Comparison of ENCODE assay signal across 1 cellular context in genomic region chr11:118608268-118609214, GRCh38.
TF ChIP-seq lines count a peak whose summit lies in the region.

No MANE protein-coding gene starts in this region.

TF ChIP-seq in K562, 482 proteins besides CTCF, POLR2A, EP300 and RAD21 (continued from another document and continues in another):
- no peak for TF ChIP-seq PHB2 (IDR thresholded peaks at IDR 0.05; ENCODE audit: low read depth)
- TF ChIP-seq HLTF (IDR thresholded peaks at IDR 0.05) = peak; percentile 78
- TF ChIP-seq ZNF41 (CRISPR knock-in tag; conservative IDR thresholded peaks at IDR 0.05) = 0 out of 2 replicates have a peak, but pooled peaks have one; percentile 27
- TF ChIP-seq SMARCB1 (IDR thresholded peaks at IDR 0.05; ENCODE audit: insufficient read length, low read depth) = no peak
- TF ChIP-seq, protein P1, sequence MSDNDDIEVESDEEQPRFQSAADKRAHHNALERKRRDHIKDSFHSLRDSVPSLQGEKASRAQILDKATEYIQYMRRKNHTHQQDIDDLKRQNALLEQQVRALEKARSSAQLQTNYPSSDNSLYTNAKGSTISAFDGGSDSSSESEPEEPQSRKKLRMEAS (CRISPR knock-in tag; IDR thresholded peaks at IDR 0.05) = peak; percentile 93
- TF ChIP-seq PTRF (tag; IDR thresholded peaks at IDR 0.05) = no peak
- TF ChIP-seq, protein P2, sequence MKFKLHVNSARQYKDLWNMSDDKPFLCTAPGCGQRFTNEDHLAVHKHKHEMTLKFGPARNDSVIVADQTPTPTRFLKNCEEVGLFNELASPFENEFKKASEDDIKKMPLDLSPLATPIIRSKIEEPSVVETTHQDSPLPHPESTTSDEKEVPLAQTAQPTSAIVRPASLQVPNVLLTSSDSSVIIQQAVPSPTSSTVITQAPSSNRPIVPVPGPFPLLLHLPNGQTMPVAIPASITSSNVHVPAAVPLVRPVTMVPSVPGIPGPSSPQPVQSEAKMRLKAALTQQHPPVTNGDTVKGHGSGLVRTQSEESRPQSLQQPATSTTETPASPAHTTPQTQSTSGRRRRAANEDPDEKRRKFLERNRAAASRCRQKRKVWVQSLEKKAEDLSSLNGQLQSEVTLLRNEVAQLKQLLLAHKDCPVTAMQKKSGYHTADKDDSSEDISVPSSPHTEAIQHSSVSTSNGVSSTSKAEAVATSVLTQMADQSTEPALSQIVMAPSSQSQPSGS (CRISPR knock-in tag; IDR thresholded peaks at IDR 0.05) = no peak
- TF ChIP-seq BCL6 (CRISPR knock-in tag; IDR thresholded peaks at IDR 0.05) = no peak
- TF ChIP-seq, protein P3, sequence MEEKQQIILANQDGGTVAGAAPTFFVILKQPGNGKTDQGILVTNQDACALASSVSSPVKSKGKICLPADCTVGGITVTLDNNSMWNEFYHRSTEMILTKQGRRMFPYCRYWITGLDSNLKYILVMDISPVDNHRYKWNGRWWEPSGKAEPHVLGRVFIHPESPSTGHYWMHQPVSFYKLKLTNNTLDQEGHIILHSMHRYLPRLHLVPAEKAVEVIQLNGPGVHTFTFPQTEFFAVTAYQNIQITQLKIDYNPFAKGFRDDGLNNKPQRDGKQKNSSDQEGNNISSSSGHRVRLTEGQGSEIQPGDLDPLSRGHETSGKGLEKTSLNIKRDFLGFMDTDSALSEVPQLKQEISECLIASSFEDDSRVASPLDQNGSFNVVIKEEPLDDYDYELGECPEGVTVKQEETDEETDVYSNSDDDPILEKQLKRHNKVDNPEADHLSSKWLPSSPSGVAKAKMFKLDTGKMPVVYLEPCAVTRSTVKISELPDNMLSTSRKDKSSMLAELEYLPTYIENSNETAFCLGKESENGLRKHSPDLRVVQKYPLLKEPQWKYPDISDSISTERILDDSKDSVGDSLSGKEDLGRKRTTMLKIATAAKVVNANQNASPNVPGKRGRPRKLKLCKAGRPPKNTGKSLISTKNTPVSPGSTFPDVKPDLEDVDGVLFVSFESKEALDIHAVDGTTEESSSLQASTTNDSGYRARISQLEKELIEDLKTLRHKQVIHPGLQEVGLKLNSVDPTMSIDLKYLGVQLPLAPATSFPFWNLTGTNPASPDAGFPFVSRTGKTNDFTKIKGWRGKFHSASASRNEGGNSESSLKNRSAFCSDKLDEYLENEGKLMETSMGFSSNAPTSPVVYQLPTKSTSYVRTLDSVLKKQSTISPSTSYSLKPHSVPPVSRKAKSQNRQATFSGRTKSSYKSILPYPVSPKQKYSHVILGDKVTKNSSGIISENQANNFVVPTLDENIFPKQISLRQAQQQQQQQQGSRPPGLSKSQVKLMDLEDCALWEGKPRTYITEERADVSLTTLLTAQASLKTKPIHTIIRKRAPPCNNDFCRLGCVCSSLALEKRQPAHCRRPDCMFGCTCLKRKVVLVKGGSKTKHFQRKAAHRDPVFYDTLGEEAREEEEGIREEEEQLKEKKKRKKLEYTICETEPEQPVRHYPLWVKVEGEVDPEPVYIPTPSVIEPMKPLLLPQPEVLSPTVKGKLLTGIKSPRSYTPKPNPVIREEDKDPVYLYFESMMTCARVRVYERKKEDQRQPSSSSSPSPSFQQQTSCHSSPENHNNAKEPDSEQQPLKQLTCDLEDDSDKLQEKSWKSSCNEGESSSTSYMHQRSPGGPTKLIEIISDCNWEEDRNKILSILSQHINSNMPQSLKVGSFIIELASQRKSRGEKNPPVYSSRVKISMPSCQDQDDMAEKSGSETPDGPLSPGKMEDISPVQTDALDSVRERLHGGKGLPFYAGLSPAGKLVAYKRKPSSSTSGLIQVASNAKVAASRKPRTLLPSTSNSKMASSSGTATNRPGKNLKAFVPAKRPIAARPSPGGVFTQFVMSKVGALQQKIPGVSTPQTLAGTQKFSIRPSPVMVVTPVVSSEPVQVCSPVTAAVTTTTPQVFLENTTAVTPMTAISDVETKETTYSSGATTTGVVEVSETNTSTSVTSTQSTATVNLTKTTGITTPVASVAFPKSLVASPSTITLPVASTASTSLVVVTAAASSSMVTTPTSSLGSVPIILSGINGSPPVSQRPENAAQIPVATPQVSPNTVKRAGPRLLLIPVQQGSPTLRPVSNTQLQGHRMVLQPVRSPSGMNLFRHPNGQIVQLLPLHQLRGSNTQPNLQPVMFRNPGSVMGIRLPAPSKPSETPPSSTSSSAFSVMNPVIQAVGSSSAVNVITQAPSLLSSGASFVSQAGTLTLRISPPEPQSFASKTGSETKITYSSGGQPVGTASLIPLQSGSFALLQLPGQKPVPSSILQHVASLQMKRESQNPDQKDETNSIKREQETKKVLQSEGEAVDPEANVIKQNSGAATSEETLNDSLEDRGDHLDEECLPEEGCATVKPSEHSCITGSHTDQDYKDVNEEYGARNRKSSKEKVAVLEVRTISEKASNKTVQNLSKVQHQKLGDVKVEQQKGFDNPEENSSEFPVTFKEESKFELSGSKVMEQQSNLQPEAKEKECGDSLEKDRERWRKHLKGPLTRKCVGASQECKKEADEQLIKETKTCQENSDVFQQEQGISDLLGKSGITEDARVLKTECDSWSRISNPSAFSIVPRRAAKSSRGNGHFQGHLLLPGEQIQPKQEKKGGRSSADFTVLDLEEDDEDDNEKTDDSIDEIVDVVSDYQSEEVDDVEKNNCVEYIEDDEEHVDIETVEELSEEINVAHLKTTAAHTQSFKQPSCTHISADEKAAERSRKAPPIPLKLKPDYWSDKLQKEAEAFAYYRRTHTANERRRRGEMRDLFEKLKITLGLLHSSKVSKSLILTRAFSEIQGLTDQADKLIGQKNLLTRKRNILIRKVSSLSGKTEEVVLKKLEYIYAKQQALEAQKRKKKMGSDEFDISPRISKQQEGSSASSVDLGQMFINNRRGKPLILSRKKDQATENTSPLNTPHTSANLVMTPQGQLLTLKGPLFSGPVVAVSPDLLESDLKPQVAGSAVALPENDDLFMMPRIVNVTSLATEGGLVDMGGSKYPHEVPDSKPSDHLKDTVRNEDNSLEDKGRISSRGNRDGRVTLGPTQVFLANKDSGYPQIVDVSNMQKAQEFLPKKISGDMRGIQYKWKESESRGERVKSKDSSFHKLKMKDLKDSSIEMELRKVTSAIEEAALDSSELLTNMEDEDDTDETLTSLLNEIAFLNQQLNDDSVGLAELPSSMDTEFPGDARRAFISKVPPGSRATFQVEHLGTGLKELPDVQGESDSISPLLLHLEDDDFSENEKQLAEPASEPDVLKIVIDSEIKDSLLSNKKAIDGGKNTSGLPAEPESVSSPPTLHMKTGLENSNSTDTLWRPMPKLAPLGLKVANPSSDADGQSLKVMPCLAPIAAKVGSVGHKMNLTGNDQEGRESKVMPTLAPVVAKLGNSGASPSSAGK (IDR thresholded peaks at IDR 0.05) = peak; percentile 98
- TF ChIP-seq ZNF511 (CRISPR knock-in tag; IDR thresholded peaks at IDR 0.05) = peak; percentile 35
- no peak for TF ChIP-seq TCFL5 (CRISPR knock-in tag; conservative IDR thresholded peaks at IDR 0.05)
- peak; percentile 57; the same call in 1 of the 2 replicates for TF ChIP-seq DIDO1 (tag; IDR thresholded peaks at IDR 0.05; ENCODE audit: low read depth)
- TF ChIP-seq HDGF (IDR thresholded peaks at IDR 0.05) = peak; percentile 98
- TF ChIP-seq RB1 (IDR thresholded peaks at IDR 0.05; ENCODE audit: low read depth) = peak; percentile 54; the same call in 1 of the 2 replicates
- TF ChIP-seq TEAD4 (IDR thresholded peaks at IDR 0.05; ENCODE audit: low read length) = peak; percentile 88
- no peak for TF ChIP-seq TEAD4 (CRISPR knock-in tag; IDR thresholded peaks at IDR 0.05; ENCODE audit: borderline replicate concordance)
- peak; percentile 66; the same call in 1 of the 2 replicates for TF ChIP-seq HDAC2 (IDR thresholded peaks at IDR 0.05)
- TF ChIP-seq RUNX1 (IDR thresholded peaks at IDR 0.05; ENCODE audit: low read depth) = no peak
- TF ChIP-seq, protein P4, sequence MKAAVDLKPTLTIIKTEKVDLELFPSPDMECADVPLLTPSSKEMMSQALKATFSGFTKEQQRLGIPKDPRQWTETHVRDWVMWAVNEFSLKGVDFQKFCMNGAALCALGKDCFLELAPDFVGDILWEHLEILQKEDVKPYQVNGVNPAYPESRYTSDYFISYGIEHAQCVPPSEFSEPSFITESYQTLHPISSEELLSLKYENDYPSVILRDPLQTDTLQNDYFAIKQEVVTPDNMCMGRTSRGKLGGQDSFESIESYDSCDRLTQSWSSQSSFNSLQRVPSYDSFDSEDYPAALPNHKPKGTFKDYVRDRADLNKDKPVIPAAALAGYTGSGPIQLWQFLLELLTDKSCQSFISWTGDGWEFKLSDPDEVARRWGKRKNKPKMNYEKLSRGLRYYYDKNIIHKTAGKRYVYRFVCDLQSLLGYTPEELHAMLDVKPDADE (conservative IDR thresholded peaks at IDR 0.05; ENCODE audit: control insufficient read depth, low read depth, low read length) = peak; percentile 76
- peak; percentile 70; the same call in 1 of the 2 replicates for TF ChIP-seq ZBTB17 (CRISPR knock-in tag; IDR thresholded peaks at IDR 0.05)
- peak; percentile 60 for TF ChIP-seq NFE2 (IDR thresholded peaks at IDR 0.05; ENCODE audit: low read depth)
- TF ChIP-seq ZNF347 (CRISPR knock-in tag; IDR thresholded peaks at IDR 0.05; ENCODE audit: low read depth) = no peak
- TF ChIP-seq, protein P5, sequence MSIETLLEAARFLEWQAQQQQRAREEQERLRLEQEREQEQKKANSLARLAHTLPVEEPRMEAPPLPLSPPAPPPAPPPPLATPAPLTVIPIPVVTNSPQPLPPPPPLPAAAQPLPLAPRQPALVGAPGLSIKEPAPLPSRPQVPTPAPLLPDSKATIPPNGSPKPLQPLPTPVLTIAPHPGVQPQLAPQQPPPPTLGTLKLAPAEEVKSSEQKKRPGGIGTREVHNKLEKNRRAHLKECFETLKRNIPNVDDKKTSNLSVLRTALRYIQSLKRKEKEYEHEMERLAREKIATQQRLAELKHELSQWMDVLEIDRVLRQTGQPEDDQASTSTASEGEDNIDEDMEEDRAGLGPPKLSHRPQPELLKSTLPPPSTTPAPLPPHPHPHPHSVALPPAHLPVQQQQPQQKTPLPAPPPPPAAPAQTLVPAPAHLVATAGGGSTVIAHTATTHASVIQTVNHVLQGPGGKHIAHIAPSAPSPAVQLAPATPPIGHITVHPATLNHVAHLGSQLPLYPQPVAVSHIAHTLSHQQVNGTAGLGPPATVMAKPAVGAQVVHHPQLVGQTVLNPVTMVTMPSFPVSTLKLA (conservative IDR thresholded peaks at IDR 0.05) = peak; percentile 76 to 93; a peak in 3 of 4 replicates
- no peak for TF ChIP-seq STAT5B (CRISPR knock-in tag; IDR thresholded peaks at IDR 0.05)
- TF ChIP-seq FOSL1 (tag; conservative IDR thresholded peaks at IDR 0.05) = peak; percentile 89
- no peak for TF ChIP-seq PML (IDR thresholded peaks at IDR 0.05; ENCODE audit: low read length)
- TF ChIP-seq, protein P6, sequence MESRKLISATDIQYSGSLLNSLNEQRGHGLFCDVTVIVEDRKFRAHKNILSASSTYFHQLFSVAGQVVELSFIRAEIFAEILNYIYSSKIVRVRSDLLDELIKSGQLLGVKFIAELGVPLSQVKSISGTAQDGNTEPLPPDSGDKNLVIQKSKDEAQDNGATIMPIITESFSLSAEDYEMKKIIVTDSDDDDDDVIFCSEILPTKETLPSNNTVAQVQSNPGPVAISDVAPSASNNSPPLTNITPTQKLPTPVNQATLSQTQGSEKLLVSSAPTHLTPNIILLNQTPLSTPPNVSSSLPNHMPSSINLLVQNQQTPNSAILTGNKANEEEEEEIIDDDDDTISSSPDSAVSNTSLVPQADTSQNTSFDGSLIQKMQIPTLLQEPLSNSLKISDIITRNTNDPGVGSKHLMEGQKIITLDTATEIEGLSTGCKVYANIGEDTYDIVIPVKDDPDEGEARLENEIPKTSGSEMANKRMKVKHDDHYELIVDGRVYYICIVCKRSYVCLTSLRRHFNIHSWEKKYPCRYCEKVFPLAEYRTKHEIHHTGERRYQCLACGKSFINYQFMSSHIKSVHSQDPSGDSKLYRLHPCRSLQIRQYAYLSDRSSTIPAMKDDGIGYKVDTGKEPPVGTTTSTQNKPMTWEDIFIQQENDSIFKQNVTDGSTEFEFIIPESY (CRISPR knock-in tag; IDR thresholded peaks at IDR 0.05) = peak; percentile 69; the same call in 1 of the 2 replicates
- TF ChIP-seq GATAD2B (IDR thresholded peaks at IDR 0.05; ENCODE audit: borderline replicate concordance) = 0 out of 2 replicates have a peak, but pooled peaks have one; percentile 41
- no peak for TF ChIP-seq BCLAF1 (IDR thresholded peaks at IDR 0.05; ENCODE audit: borderline replicate concordance in 1 of 2, control insufficient read depth in 1 of 2, low read depth in 2 of 2, low read length in 1 of 2)
- peak; percentile 85 for TF ChIP-seq NR3C1 (CRISPR knock-in tag; IDR thresholded peaks at IDR 0.05)
- TF ChIP-seq ZNF436 (CRISPR knock-in tag; IDR thresholded peaks at IDR 0.05) = no peak
- TF ChIP-seq ZNF830 (CRISPR knock-in tag; IDR thresholded peaks at IDR 0.05) = no peak
- TF ChIP-seq, protein P7, sequence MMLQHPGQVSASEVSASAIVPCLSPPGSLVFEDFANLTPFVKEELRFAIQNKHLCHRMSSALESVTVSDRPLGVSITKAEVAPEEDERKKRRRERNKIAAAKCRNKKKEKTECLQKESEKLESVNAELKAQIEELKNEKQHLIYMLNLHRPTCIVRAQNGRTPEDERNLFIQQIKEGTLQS (IDR thresholded peaks at IDR 0.05) = peak; percentile 91
- TF ChIP-seq, protein P7 (CRISPR knock-in tag; conservative IDR thresholded peaks at IDR 0.05) = peak; percentile 93
- peak; percentile 83 for TF ChIP-seq RBFOX2 (IDR thresholded peaks at IDR 0.05; ENCODE audit: low read depth, low read length)
- no peak for TF ChIP-seq ARHGAP35 (IDR thresholded peaks at IDR 0.05; ENCODE audit: partially characterized antibody)
- peak; percentile 48; the same call in 1 of the 2 replicates for TF ChIP-seq SPI1 (IDR thresholded peaks at IDR 0.05; ENCODE audit: borderline replicate concordance, low read depth, low read length)
- no peak for TF ChIP-seq HNRNPUL1 (IDR thresholded peaks at IDR 0.05; ENCODE audit: low read length)
- TF ChIP-seq DMBX1 (CRISPR knock-in tag; IDR thresholded peaks at IDR 0.05; ENCODE audit: borderline replicate concordance) = peak; percentile 68
